In genomic region chr16:29898786-29899515, GRCh38 we compare ENCODE assay signal across 8 cellular contexts. TPM values are rescaled to one million over a fixed set of nuclear protein-coding genes. Genes with fewer than 3 reads are reported as not detected.
A peak's percentile ranks its signal among the peaks of the same experiment; 100 is the strongest.
DNase-seq lines count a peak whose midpoint lies in the region; ATAC-seq and TF ChIP-seq lines count a peak whose summit lies in the region.

No MANE protein-coding gene starts in this region.

- H3K79me2 ChIP-seq in DOHH2 (ENCODE audit: control insufficient read depth, low read length) = no peaks in the 10 kb centered on the region

- no peaks in the 10 kb centered on the region for H4K20me1 ChIP-seq in DOHH2 (ENCODE audit: control insufficient read depth, insufficient read depth, low read depth, low read length)

- H3K9me3 ChIP-seq in DOHH2 (ENCODE audit: control insufficient read depth, insufficient read depth, low read length) = no peaks in the 10 kb centered on the region
- no peaks in the 10 kb centered on the region for H3K9me3 ChIP-seq in SJCRH30 (replicated peaks)

- no peaks in the 10 kb centered on the region for H3K36me3 ChIP-seq in DOHH2 (ENCODE audit: control insufficient read depth, low read length)
- no peaks in the 10 kb centered on the region for H3K36me3 ChIP-seq in SJCRH30

- no peak for ATAC-seq in HG02610 (IDR thresholded peaks at IDR 0.05; ENCODE audit: unreplicated experiment)
- no peak for ATAC-seq in HG02884 (IDR thresholded peaks at IDR 0.05; ENCODE audit: unreplicated experiment)

- no peaks in the 10 kb centered on the region for H3K9me2 ChIP-seq in DOHH2 (replicated peaks; ENCODE audit: control insufficient read depth, low read length)

- H3K4me3 ChIP-seq in DOHH2 (ENCODE audit: low read length) (peak overlapping the region; percentile 76; the same call in 1 of the 2 replicates), cardiac fibroblast (replicated peaks in 1 of 2; ENCODE audit: low read depth in 2 of 2, low read length in 2 of 2) (peak overlapping the region; percentile 51 to 67), SJCRH30 (no peak overlapping the region)

- peak overlapping the region; percentile 80 for H3K4me3 Mint-ChIP-seq in neural crest cell

- peak overlapping the region; percentile 87 for H3K4me2 ChIP-seq in DOHH2 (ENCODE audit: low read length)

- peaks cover 49% of the 10 kb centered on the region for H3K27me3 Mint-ChIP-seq in neural crest cell (ENCODE audit: low read depth)

- H3K27ac ChIP-seq in DOHH2 (ENCODE audit: low read depth, low read length) = no peak overlapping the region
- H3K27ac ChIP-seq in SJCRH30 = no peak overlapping the region

- peak; percentile 81 for DNase-seq in NCI-H146 (lab: John Stamatoyannopoulos, UW)
- no peak for DNase-seq in cardiac fibroblast (ENCODE audit: low read depth in 2 of 2)
- no peak for DNase-seq in neural crest cell (ENCODE audit: low read depth, low spot score)
- no peak for DNase-seq in activated CD4-positive, CD25-positive, alpha-beta regulatory T cell treated with anti-CD3 and anti-CD28 coated beads, Interleukin-2, amount 50 U/mL, for 72 hours
- no peak for DNase-seq in SJCRH30

- peaks cover 16% of the 10 kb centered on the region for H3K4me1 Mint-ChIP-seq in neural crest cell

- H3K9me3 Mint-ChIP-seq in neural crest cell = no peaks in the 10 kb centered on the region

- H3K27me3 ChIP-seq in DOHH2 (ENCODE audit: control insufficient read depth, low read length) = peaks cover 26% of the 10 kb centered on the region
- H3K27me3 ChIP-seq in SJCRH30 = no peaks in the 10 kb centered on the region

- H3F3A ChIP-seq in DOHH2 (ENCODE audit: control insufficient read depth, insufficient read depth) = no peaks in the 10 kb centered on the region

- no peaks in the 10 kb centered on the region for H3K36me3 Mint-ChIP-seq in neural crest cell (ENCODE audit: low read depth)

- TF ChIP-seq CTCF in DOHH2 (IDR thresholded peaks at IDR 0.05; ENCODE audit: low read depth, low read length, poor library complexity, severe bottlenecking) = no peak
- no peak for TF ChIP-seq CTCF in cardiac fibroblast (IDR thresholded peaks at IDR 0.05; ENCODE audit: low read depth, low read length)
- no peak for TF ChIP-seq CTCF in neural crest cell (conservative IDR thresholded peaks at IDR 0.05)

- H3K4me1 ChIP-seq in DOHH2 (ENCODE audit: control insufficient read depth, low read length) (peaks cover 10% of the 10 kb centered on the region), SJCRH30 (no peaks in the 10 kb centered on the region)

- H3K27ac Mint-ChIP-seq in neural crest cell (ENCODE audit: unreplicated experiment) = no peak overlapping the region

RNA-seq across cellular contexts. Expression of gene SEZ6L2, which starts 0.4 kb away (rescaled TPM):
- 8.7 and 9.3 TPM in 2 replicates for total RNA-seq in neural crest cell
- not detected in 2 replicates for total RNA-seq in SJCRH30 (2014; rRNA removed; shearing (Covaris generic))

RNA-seq across cellular contexts. Expression of gene ASPHD1, which starts 1.3 kb away (rescaled TPM):
- total RNA-seq in neural crest cell = 2.5 and 2.8 TPM in 2 replicates
- 0.06 and 0.35 TPM in 2 replicates for total RNA-seq in SJCRH30 (2014; rRNA removed; shearing (Covaris generic))

RNA-seq across cellular contexts. Expression of gene KCTD13, which starts 27.1 kb away (rescaled TPM):
- 24.3 and 25.2 TPM in 2 replicates for total RNA-seq in neural crest cell
- total RNA-seq in SJCRH30 (2014; rRNA removed; shearing (Covaris generic)) = 3.5 and 5.3 TPM in 2 replicates

RNA-seq across cellular contexts. Expression of gene CDIPT, which starts 35.9 kb away (rescaled TPM):
- 37.5 and 40.6 TPM in 2 replicates for total RNA-seq in neural crest cell
- 29.6 and 30.1 TPM in 2 replicates for total RNA-seq in SJCRH30 (2014; rRNA removed; shearing (Covaris generic))
